ENCODE assay signal across 21 cellular contexts in genomic region chr10:60101821-60102220, GRCh38.
"Had no signal": no experiment of that assay in that cellular context is flagged by ENCODE, and none has a peak within 500 bp of the region (broad histone marks: within the 10 kb centered on the region; RNA-seq: fewer than 3 reads in every experiment).

No MANE protein-coding gene starts in this region.

- H3K27me3 ChIP-seq: ascending aorta, neutrophil, stomach, upper lobe of left lung had no signal

- H3K36me3 ChIP-seq: ascending aorta, neutrophil, upper lobe of left lung, WERI-Rb-1 had no signal

- H3K9ac ChIP-seq: parathyroid adenoma had no signal

- H3K27me3 Mint-ChIP-seq: central memory CD8-positive, alpha-beta T cell had no signal

- H3K9me3 Mint-ChIP-seq: activated T-cell treated with anti-CD3 and anti-CD28 coated beads, Interleukin-2, amount 50 U/mL, for 72 hours; central memory CD8-positive, alpha-beta T cell; immature natural killer cell; natural killer cell had no signal

- H3K4me1 Mint-ChIP-seq: central memory CD8-positive, alpha-beta T cell; immature natural killer cell; natural killer cell had no signal

- H3K4me2 ChIP-seq: smooth muscle cell had no signal

- DNase-seq: activated CD4-positive, alpha-beta T cell treated with anti-CD3 and anti-CD28 coated beads for 1 hour; activated CD8-positive, alpha-beta memory T cell treated with anti-CD3 and anti-CD28 coated beads for 24 hours; activated effector memory CD4-positive, alpha-beta T cell treated with anti-CD3 and anti-CD28 coated beads, Interleukin-2, amount 50 U/mL, for 16 hours; activated naive CD4-positive, alpha-beta T cell treated with anti-CD3 and anti-CD28 coated beads, Interleukin-2, amount 50 U/mL, for 16 hours; activated T-cell treated with anti-CD3 and anti-CD28 coated beads, Interleukin-2, amount 50 U/mL, for 72 hours; cortex of kidney; effector CD4-positive, alpha-beta T cell; immature natural killer cell; mesenchymal stem cell; natural killer cell; stimulated activated CD4-positive, alpha-beta T cell treated with anti-CD3 and anti-CD28 coated beads, Interleukin-4, amount 100 ng/mL, for 1 hour; stomach; T-helper 2 cell; upper lobe of left lung; WERI-Rb-1 had no signal

- ATAC-seq: activated T-cell treated with anti-CD3 and anti-CD28 coated beads, Interleukin-2, amount 50 U/mL, for 72 hours; natural killer cell; sciatic nerve had no signal

- H3K4me3 Mint-ChIP-seq: activated T-cell treated with anti-CD3 and anti-CD28 coated beads, Interleukin-2, amount 50 U/mL, for 72 hours; central memory CD8-positive, alpha-beta T cell; immature natural killer cell; natural killer cell had no signal

- H2AFZ ChIP-seq: parathyroid adenoma had no signal

- H3K4me1 ChIP-seq: upper lobe of left lung had no signal

- H3K27ac Mint-ChIP-seq: activated T-cell treated with anti-CD3 and anti-CD28 coated beads, Interleukin-2, amount 50 U/mL, for 72 hours; immature natural killer cell; natural killer cell had no signal

- H3K36me3 Mint-ChIP-seq: immature natural killer cell, natural killer cell had no signal

- H3K27ac ChIP-seq: ascending aorta, neutrophil, parathyroid adenoma, stomach, upper lobe of left lung, WERI-Rb-1 had no signal

- H3K9me3 ChIP-seq: ascending aorta, neutrophil, stomach, upper lobe of left lung had no signal

- H3K4me3 ChIP-seq: ascending aorta, smooth muscle cell, stomach, upper lobe of left lung had no signal
